ENCODE assay signal across 6 cellular contexts in the genomic region with DNA sequence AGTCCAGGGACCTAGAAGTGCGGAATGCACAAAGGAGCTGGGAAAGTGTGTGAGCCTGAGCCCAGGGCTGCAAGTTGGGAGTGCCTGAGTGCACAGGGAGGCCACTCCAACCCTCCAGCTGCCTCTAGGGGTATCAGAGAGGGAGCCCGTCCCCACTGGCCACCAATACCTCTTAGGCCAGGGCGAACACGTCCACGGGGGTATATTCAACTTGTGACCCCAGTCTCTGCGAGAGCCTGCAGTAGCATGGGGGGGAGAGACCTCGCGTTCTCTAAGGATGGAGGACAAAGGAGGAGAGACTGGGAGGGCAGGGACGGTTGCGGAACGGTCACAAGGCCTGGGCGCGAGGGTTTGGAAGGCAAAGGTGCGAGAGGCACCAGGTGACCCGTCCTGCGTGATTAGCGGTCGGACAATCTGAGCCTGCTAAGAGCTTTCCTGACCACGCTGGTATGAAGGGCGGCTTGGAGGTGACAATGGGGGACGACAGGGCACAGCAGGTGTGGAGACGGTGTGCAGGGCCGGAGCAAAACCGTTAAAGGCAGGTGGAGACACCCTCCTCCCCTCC. TPM values are rescaled to one million over a fixed set of nuclear protein-coding genes. Genes with fewer than 3 reads are reported as not detected.
DNase-seq lines count a peak whose midpoint lies in the region; ATAC-seq lines count a peak whose summit lies in the region.

No MANE protein-coding gene starts in this region.

- H3K36me3 Mint-ChIP-seq in activated T-cell treated with anti-CD3 and anti-CD28 coated beads, Interleukin-2, amount 50 U/mL, for 24 hours (ENCODE audit: low read depth): peaks cover 94% of the 10 kb centered on the region

- peak overlapping the region; percentile 48 to 86 (median 63) for H3K9ac ChIP-seq in skeletal muscle tissue (ENCODE audit: low read depth in 1 of 3, low read length in 3 of 3)

- peak overlapping the region; percentile 99 for H3K27ac Mint-ChIP-seq in activated T-cell treated with anti-CD3 and anti-CD28 coated beads, Interleukin-2, amount 50 U/mL, for 24 hours

- peak overlapping the region; percentile 86 to 96 (median 92) for H3K4me3 ChIP-seq in skeletal muscle tissue (ENCODE audit: low read length in 3 of 3)

- no peaks in the 10 kb centered on the region for H3K9me3 ChIP-seq in skeletal muscle tissue (ENCODE audit: control insufficient read depth in 3 of 3, low read length in 3 of 3)

- H3K27ac ChIP-seq in epithelial cell of prostate (peak overlapping the region; percentile 67), skeletal muscle tissue (ENCODE audit: low read depth, low read length) (peak overlapping the region; percentile 32)

- H3K27me3 Mint-ChIP-seq in activated T-cell treated with anti-CD3 and anti-CD28 coated beads, Interleukin-2, amount 50 U/mL, for 24 hours: no peaks in the 10 kb centered on the region

- peaks cover 23 to 39% (median 29%) of the 10 kb centered on the region in 3 donors for H3K4me1 ChIP-seq in skeletal muscle tissue (ENCODE audit: control insufficient read depth in 3 of 3, insufficient read depth in 3 of 3, low read length in 3 of 3)

- no peaks in the 10 kb centered on the region for H3K9me3 Mint-ChIP-seq in activated T-cell treated with anti-CD3 and anti-CD28 coated beads, Interleukin-2, amount 50 U/mL, for 24 hours

- H3K4me1 Mint-ChIP-seq in activated T-cell treated with anti-CD3 and anti-CD28 coated beads, Interleukin-2, amount 50 U/mL, for 24 hours (ENCODE audit: low read depth): peaks cover 41% of the 10 kb centered on the region

- peak overlapping the region; percentile 98 for H3K4me3 Mint-ChIP-seq in activated T-cell treated with anti-CD3 and anti-CD28 coated beads, Interleukin-2, amount 50 U/mL, for 24 hours

- no peak for ATAC-seq in GM19452 (IDR thresholded peaks at IDR 0.05; ENCODE audit: unreplicated experiment)

- no peak for DNase-seq in activated T-cell treated with anti-CD3 and anti-CD28 coated beads, Interleukin-2, amount 50 U/mL, for 24 hours
- DNase-seq in activated T-cell treated with anti-CD3 and anti-CD28 coated beads, Interleukin-2, amount 50 U/mL, for 48 hours: no peak
- DNase-seq in epithelial cell of prostate (ENCODE audit: low read depth, low spot score) (no peak), NCI-H2029 treated with DMSO at 0.1 percent for 48 hours (lab: John Stamatoyannopoulos, UW) (no peak)

- H3K36me3 ChIP-seq in skeletal muscle tissue (ENCODE audit: control insufficient read depth in 3 of 3, insufficient read depth in 3 of 3, low read length in 3 of 3): peaks cover 19 to 26% (median 25%) of the 10 kb centered on the region in 3 donors

- no peaks in the 10 kb centered on the region for H3K27me3 ChIP-seq in skeletal muscle tissue (ENCODE audit: control insufficient read depth in 3 of 3, insufficient read depth in 3 of 3, low read length in 3 of 3)

RNA-seq across cellular contexts. Expression of gene CD320, which starts 0.7 kb away (rescaled TPM):
- 11.5 TPM for total RNA-seq in skeletal muscle tissue

RNA-seq across cellular contexts. Expression of gene NDUFA7, which starts 13.7 kb away (rescaled TPM):
- total RNA-seq in skeletal muscle tissue: 21.4 TPM

RNA-seq across cellular contexts. Expression of gene RPS28, which starts 13.8 kb away (rescaled TPM):
- total RNA-seq in skeletal muscle tissue: 371 TPM

RNA-seq across cellular contexts. Expression of gene KANK3, which starts 35.6 kb away (rescaled TPM):
- 10.4 TPM for total RNA-seq in skeletal muscle tissue

RNA-seq across cellular contexts. Expression of gene ANGPTL4, which starts 56.5 kb away (rescaled TPM):
- total RNA-seq in skeletal muscle tissue: 1.0 TPM
